1 cellular context compared by ENCODE assay signal in the genomic region with DNA sequence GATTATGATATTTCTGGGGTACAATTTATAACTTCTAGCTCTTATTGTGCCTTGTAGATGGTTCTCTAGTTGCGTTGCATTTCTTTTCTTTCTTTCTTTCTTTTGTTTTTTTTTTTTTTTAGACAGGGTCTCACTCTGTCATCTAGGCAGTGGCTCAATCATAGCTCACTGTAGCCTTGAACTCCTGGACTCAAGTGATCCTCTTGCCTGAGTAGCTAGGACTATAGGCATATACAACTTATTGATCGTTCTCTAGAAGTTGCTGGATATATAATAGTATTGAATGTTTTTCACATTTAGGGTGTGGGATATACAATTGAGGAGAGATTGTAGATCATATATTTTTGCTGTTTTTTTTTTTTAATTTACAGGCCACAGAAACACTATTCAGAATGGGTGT.
TF ChIP-seq lines count a peak whose summit lies in the region.

No MANE protein-coding gene starts in this region.

TF ChIP-seq in HepG2, 621 proteins besides CTCF, POLR2A, EP300 and RAD21:
- no peak for TF ChIP-seq PRPF4 (IDR thresholded peaks at IDR 0.05; ENCODE audit: low read depth, low read length, poor library complexity, severe bottlenecking)
- no peak for TF ChIP-seq BORCS8-MEF2B (CRISPR knock-in tag; IDR thresholded peaks at IDR 0.05)
- no peak for TF ChIP-seq NFE2L1 (CRISPR knock-in tag; IDR thresholded peaks at IDR 0.05; ENCODE audit: borderline replicate concordance)
- TF ChIP-seq NFATC3 (CRISPR knock-in tag; IDR thresholded peaks at IDR 0.05), result no peak
- TF ChIP-seq FOXA1 (IDR thresholded peaks at IDR 0.05), result no peak
- TF ChIP-seq FOXA1 (CRISPR knock-in tag; IDR thresholded peaks at IDR 0.05), result no peak
- no peak for TF ChIP-seq MYNN (CRISPR knock-in tag; IDR thresholded peaks at IDR 0.05; ENCODE audit: low read depth)
- TF ChIP-seq, protein P1, sequence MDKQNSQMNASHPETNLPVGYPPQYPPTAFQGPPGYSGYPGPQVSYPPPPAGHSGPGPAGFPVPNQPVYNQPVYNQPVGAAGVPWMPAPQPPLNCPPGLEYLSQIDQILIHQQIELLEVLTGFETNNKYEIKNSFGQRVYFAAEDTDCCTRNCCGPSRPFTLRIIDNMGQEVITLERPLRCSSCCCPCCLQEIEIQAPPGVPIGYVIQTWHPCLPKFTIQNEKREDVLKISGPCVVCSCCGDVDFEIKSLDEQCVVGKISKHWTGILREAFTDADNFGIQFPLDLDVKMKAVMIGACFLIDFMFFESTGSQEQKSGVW (CRISPR knock-in tag; IDR thresholded peaks at IDR 0.05; ENCODE audit: borderline replicate concordance), result no peak
- TF ChIP-seq HNF4A (CRISPR knock-in tag; IDR thresholded peaks at IDR 0.05), result peak; percentile 26; the same call in 1 of the 2 replicates
- TF ChIP-seq, protein P2, sequence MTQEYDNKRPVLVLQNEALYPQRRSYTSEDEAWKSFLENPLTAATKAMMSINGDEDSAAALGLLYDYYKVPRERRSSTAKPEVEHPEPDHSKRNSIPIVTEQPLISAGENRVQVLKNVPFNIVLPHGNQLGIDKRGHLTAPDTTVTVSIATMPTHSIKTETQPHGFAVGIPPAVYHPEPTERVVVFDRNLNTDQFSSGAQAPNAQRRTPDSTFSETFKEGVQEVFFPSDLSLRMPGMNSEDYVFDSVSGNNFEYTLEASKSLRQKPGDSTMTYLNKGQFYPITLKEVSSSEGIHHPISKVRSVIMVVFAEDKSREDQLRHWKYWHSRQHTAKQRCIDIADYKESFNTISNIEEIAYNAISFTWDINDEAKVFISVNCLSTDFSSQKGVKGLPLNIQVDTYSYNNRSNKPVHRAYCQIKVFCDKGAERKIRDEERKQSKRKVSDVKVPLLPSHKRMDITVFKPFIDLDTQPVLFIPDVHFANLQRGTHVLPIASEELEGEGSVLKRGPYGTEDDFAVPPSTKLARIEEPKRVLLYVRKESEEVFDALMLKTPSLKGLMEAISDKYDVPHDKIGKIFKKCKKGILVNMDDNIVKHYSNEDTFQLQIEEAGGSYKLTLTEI (CRISPR knock-in tag; conservative IDR thresholded peaks at IDR 0.05), result no peak
- no peak for TF ChIP-seq THAP8 (CRISPR knock-in tag; IDR thresholded peaks at IDR 0.05; ENCODE audit: borderline replicate concordance)
- no peak for TF ChIP-seq ZNF253 (CRISPR knock-in tag; IDR thresholded peaks at IDR 0.05; ENCODE audit: borderline replicate concordance)
- no peak for TF ChIP-seq GATA4 (IDR thresholded peaks at IDR 0.05; ENCODE audit: borderline replicate concordance, low read depth)
- no peak for TF ChIP-seq RERE (CRISPR knock-in tag; IDR thresholded peaks at IDR 0.05; ENCODE audit: low read depth)
- no peak for TF ChIP-seq BRCA1 (CRISPR knock-in tag; IDR thresholded peaks at IDR 0.05)
- TF ChIP-seq ONECUT2 (CRISPR knock-in tag; IDR thresholded peaks at IDR 0.05), result 0 out of 2 replicates have a peak, but pooled peaks have one; percentile 51
- TF ChIP-seq ZFP41 (CRISPR knock-in tag; IDR thresholded peaks at IDR 0.05; ENCODE audit: borderline replicate concordance), result no peak
- TF ChIP-seq ZNF616 (CRISPR knock-in tag; IDR thresholded peaks at IDR 0.05; ENCODE audit: low read depth), result no peak
